In genomic region chr3:49005998-49006397, GRCh38 we compare ENCODE assay signal across 9 cellular contexts. TPM values are rescaled to one million over a fixed set of nuclear protein-coding genes. Genes with fewer than 3 reads are reported as not detected.
A peak's percentile ranks its signal among the peaks of the same experiment; 100 is the strongest.
DNase-seq lines count a peak whose midpoint lies in the region; ATAC-seq and TF ChIP-seq lines count a peak whose summit lies in the region.
"Had no signal": no experiment of that assay in that cellular context is flagged by ENCODE, and none has a peak within 500 bp of the region (broad histone marks: within the 10 kb centered on the region; RNA-seq: fewer than 3 reads in every experiment).

No MANE protein-coding gene starts in this region.

- peak overlapping the region; percentile 95 for H3K27ac ChIP-seq in hepatocyte

- H3K4me1 Mint-ChIP-seq in WTC11: peaks cover 15% of the 10 kb centered on the region
- peaks cover 22 to 35% of the 10 kb centered on the region in 2 donors for H3K4me1 Mint-ChIP-seq in stimulated activated naive B cell treated with anti-CD40 and anti-IgM and Interleukin-4, amounts not matched to agents 10 μg/mL and 1 μg/mL and 100 μg/mL, for 72 hours

- H2AFZ ChIP-seq in hepatocyte: no peak overlapping the region

- H3K4me3 Mint-ChIP-seq in WTC11: peak overlapping the region; percentile 99
- peak overlapping the region; percentile 98 for H3K4me3 Mint-ChIP-seq in stimulated activated naive B cell treated with anti-CD40 and anti-IgM and Interleukin-4, amounts not matched to agents 10 μg/mL and 1 μg/mL and 100 μg/mL, for 72 hours

- ATAC-seq in WTC11: no peak
- ATAC-seq in stimulated activated naive B cell treated with anti-CD40 and anti-IgM and Interleukin-4, amounts not matched to agents 10 μg/mL and 1 μg/mL and 100 μg/mL, for 72 hours (replicated peaks): no peak

- CTCF ChIA-PET in WTC11 (lab: Charles Lee): interaction anchor here (1.4 to 9.3 kb wide), 4 partner anchors 12 to 570 kb away, joined by 4 to 124 read pairs (median 64); partner anchors contain the start of genes DALRD3, NDUFAF3 and P4HTM

- intact Hi-C loops in lower leg skin (cut with DNase I; ENCODE audit: low total_unique reads): no loop called here

- H3K79me2 ChIP-seq in hepatocyte: peaks cover 35% of the 10 kb centered on the region

- peaks cover 30% of the 10 kb centered on the region for H4K20me1 ChIP-seq in hepatocyte (ENCODE audit: insufficient read depth, poor library complexity, severe bottlenecking)

- 97% methylated on average over 5 of the region's 5 CpGs for WGBS in hepatocyte (ENCODE audit: low lambda C conversion rate, missing lambda C conversion rate)
- 85 to 98% methylated on average over 5 of the region's 5 CpGs for WGBS in lower leg skin, 2 donors

- no peaks in the 10 kb centered on the region for H3K9me3 ChIP-seq in hepatocyte (ENCODE audit: low read depth)

- H3K36me3 Mint-ChIP-seq in WTC11: peaks cover 11% of the 10 kb centered on the region; the same call in 1 of the 2 replicates
- peaks cover 24 to 28% of the 10 kb centered on the region in 2 donors for H3K36me3 Mint-ChIP-seq in stimulated activated naive B cell treated with anti-CD40 and anti-IgM and Interleukin-4, amounts not matched to agents 10 μg/mL and 1 μg/mL and 100 μg/mL, for 72 hours

- DNase-seq in DMS 273 (lab: John Stamatoyannopoulos, UW; ENCODE audit: unreplicated experiment) (peak; percentile 33), DMS 273 treated with DMSO at 0.1 percent for 48 hours (lab: John Stamatoyannopoulos, UW) (no peak), WTC11 (ENCODE audit: low spot score) (no peak), hepatocyte (ENCODE audit: low spot score) (no peak), lower leg skin (ENCODE audit: low spot score in 2 of 2) (no peak), pons (ENCODE audit: low spot score) (no peak), NCI-H2227 treated with DMSO at 0.1 percent for 48 hours (lab: John Stamatoyannopoulos, UW) (no peak)
- no peak for DNase-seq in stimulated activated naive B cell treated with anti-CD40 and anti-IgM and Interleukin-4, amounts not matched to agents 10 μg/mL and 1 μg/mL and 100 μg/mL, for 72 hours
- DNase-seq: activated CD8-positive, alpha-beta memory T cell treated with anti-CD3 and anti-CD28 coated beads for 24 hours had no signal

- no peaks in the 10 kb centered on the region for H3K27me3 Mint-ChIP-seq in WTC11 (ENCODE audit: low read depth)
- H3K27me3 Mint-ChIP-seq in stimulated activated naive B cell treated with anti-CD40 and anti-IgM and Interleukin-4, amounts not matched to agents 10 μg/mL and 1 μg/mL and 100 μg/mL, for 72 hours: no peaks in the 10 kb centered on the region

- POLR2A ChIA-PET in WTC11 (lab: Charles Lee): interaction anchor here (1.4 to 4.6 kb wide), 6 partner anchors 12 to 343 kb away, joined by 5 to 81 read pairs (median 30); partner anchors contain the start of genes CELSR3, DALRD3, IMPDH2 and NDUFAF3

- TF ChIP-seq CTCF in WTC11 (IDR thresholded peaks at IDR 0.05) (no peak), hepatocyte (IDR thresholded peaks at IDR 0.05; ENCODE audit: poor library complexity) (no peak), lower leg skin (IDR thresholded peaks at IDR 0.05) (no peak)

- H3K9me3 Mint-ChIP-seq in WTC11: no peaks in the 10 kb centered on the region
- no peaks in the 10 kb centered on the region for H3K9me3 Mint-ChIP-seq in stimulated activated naive B cell treated with anti-CD40 and anti-IgM and Interleukin-4, amounts not matched to agents 10 μg/mL and 1 μg/mL and 100 μg/mL, for 72 hours

- no peaks in the 10 kb centered on the region for H3K27me3 ChIP-seq in hepatocyte

- H3K4me2 ChIP-seq in hepatocyte: peak overlapping the region; percentile 88

- no peaks in the 10 kb centered on the region for H3K9me2 ChIP-seq in hepatocyte (replicated peaks; ENCODE audit: insufficient read depth)

- H3K27ac Mint-ChIP-seq in WTC11: no peak overlapping the region
- H3K27ac Mint-ChIP-seq in stimulated activated naive B cell treated with anti-CD40 and anti-IgM and Interleukin-4, amounts not matched to agents 10 μg/mL and 1 μg/mL and 100 μg/mL, for 72 hours: peak overlapping the region; percentile 100

- peaks cover 4% of the 10 kb centered on the region for H3K4me1 ChIP-seq in hepatocyte (ENCODE audit: insufficient read depth)

- no peaks in the 10 kb centered on the region for H3K36me3 ChIP-seq in hepatocyte (replicated peaks; ENCODE audit: insufficient read depth, low read depth)

- H3K4me3 ChIP-seq in hepatocyte: no peak overlapping the region
- no peak overlapping the region for H3K4me3 ChIP-seq in lower leg skin (ENCODE audit: low read depth, poor library complexity, severe bottlenecking)

- no peak for TF ChIP-seq POLR2A in lower leg skin (IDR thresholded peaks at IDR 0.05)

TF ChIP-seq in WTC11, 78 proteins besides CTCF, POLR2A, EP300 and RAD21 (continues in another document):
- no peak for TF ChIP-seq ARID4B (CRISPR knock-in tag; IDR thresholded peaks at IDR 0.05; ENCODE audit: borderline replicate concordance)
- TF ChIP-seq FOXJ3 (CRISPR knock-in tag; IDR thresholded peaks at IDR 0.05; ENCODE audit: borderline replicate concordance): no peak
- TF ChIP-seq ATF3 (CRISPR knock-in tag; conservative IDR thresholded peaks at IDR 0.05): no peak
- TF ChIP-seq OVOL2 (CRISPR knock-in tag; IDR thresholded peaks at IDR 0.05; ENCODE audit: borderline replicate concordance): no peak
- TF ChIP-seq ATF2 (CRISPR knock-in tag; IDR thresholded peaks at IDR 0.05; ENCODE audit: borderline replicate concordance, low read depth): no peak
- TF ChIP-seq IRF2 (CRISPR knock-in tag; IDR thresholded peaks at IDR 0.05; ENCODE audit: borderline replicate concordance, low read depth): no peak
- no peak for TF ChIP-seq PRRX2 (CRISPR knock-in tag; IDR thresholded peaks at IDR 0.05)

RNA-seq across cellular contexts. Expression of gene WDR6, which starts 1.2 kb away (rescaled TPM):
- total RNA-seq in WTC11 (2021): 204 to 213 TPM (median 209 TPM) in 3 replicates
- total RNA-seq in hepatocyte: 124 and 157 TPM in 2 replicates
- polyA plus RNA-seq in hepatocyte: 190 and 215 TPM in 2 replicates
- total RNA-seq in lower leg skin: 10 to 100 TPM; 39.5 to 86.9 (median 49.8) TPM

RNA-seq across cellular contexts. Expression of gene DALRD3, which starts 12.4 kb away (rescaled TPM):
- total RNA-seq in WTC11 (2021): 38.8 to 41.4 TPM (median 39.6 TPM) in 3 replicates
- 25.0 and 29.3 TPM in 2 replicates for total RNA-seq in hepatocyte
- 27.0 and 40.6 TPM in 2 replicates for polyA plus RNA-seq in hepatocyte
- total RNA-seq in lower leg skin: 10 to 100 TPM; 51.5 to 78.4 (median 62.1) TPM

RNA-seq across cellular contexts. Expression of gene NDUFAF3, which starts 15.9 kb away (rescaled TPM):
- total RNA-seq in WTC11 (2021) (36.8 to 50.3 TPM (median 49.6 TPM) in 3 replicates), hepatocyte (58.7 and 70.7 TPM in 2 replicates), lower leg skin (10 to 100 TPM; 24.2 to 85.9 (median 65.0) TPM)
- 140 and 173 TPM in 2 replicates for polyA plus RNA-seq in hepatocyte

RNA-seq across cellular contexts. Expression of gene P4HTM, which starts 16.0 kb away (rescaled TPM):
- total RNA-seq in WTC11 (2021): 21.9 to 28.8 TPM (median 28.2 TPM) in 3 replicates
- total RNA-seq in hepatocyte: 39.4 and 42.5 TPM in 2 replicates
- polyA plus RNA-seq in hepatocyte: 84.0 and 85.3 TPM in 2 replicates
- 10 to 100 TPM; 23.4 to 41.9 (median 36.0) TPM for total RNA-seq in lower leg skin

RNA-seq across cellular contexts. Expression of gene IMPDH2, which starts 23.2 kb away (rescaled TPM):
- total RNA-seq in WTC11 (2021): 449 to 472 TPM (median 452 TPM) in 3 replicates
- total RNA-seq in hepatocyte: 180 and 184 TPM in 2 replicates
- 115 TPM in 2 replicates for polyA plus RNA-seq in hepatocyte
- total RNA-seq in lower leg skin: 100 to 1,000 TPM; 205 to 275 (median 222) TPM
